ENCODE assay signal across 2 cellular contexts in genomic region chr17:18157354-18157985, GRCh38.
TF ChIP-seq lines count a peak whose summit lies in the region.

No MANE protein-coding gene starts in this region.

TF ChIP-seq in HCT116, 20 proteins besides CTCF, POLR2A, EP300 and RAD21:
- TF ChIP-seq SIN3A (IDR thresholded peaks at IDR 0.05; ENCODE audit: low read depth) (no peak), EZH2phosphoT487 (IDR thresholded peaks at IDR 0.05; ENCODE audit: borderline replicate concordance) (no peak), SP1 (IDR thresholded peaks at IDR 0.05; ENCODE audit: low read depth) (no peak)

TF ChIP-seq in GM12878, 131 proteins besides CTCF, POLR2A, EP300 and RAD21:
- TF ChIP-seq RAD51 (IDR thresholded peaks at IDR 0.05), result peak; percentile 38; the same call in 1 of the 2 replicates
- no peak for TF ChIP-seq SMAD1 (IDR thresholded peaks at IDR 0.05; ENCODE audit: low read depth, partially characterized antibody)
- TF ChIP-seq ATF7 (IDR thresholded peaks at IDR 0.05; ENCODE audit: low read depth), result no peak
- peak; percentile 11 for TF ChIP-seq MEF2B (IDR thresholded peaks at IDR 0.05; ENCODE audit: partially characterized antibody, poor library complexity, severe bottlenecking)
- peak; percentile 70 to 74 for TF ChIP-seq IKZF2 (IDR thresholded peaks at IDR 0.05)
- peak; percentile 53; the same call in 1 of the 2 replicates for TF ChIP-seq IKZF1 (conservative IDR thresholded peaks at IDR 0.05)
- TF ChIP-seq CEBPB (IDR thresholded peaks at IDR 0.05; ENCODE audit: borderline replicate concordance in 1 of 2, low read depth in 2 of 2, low read length in 2 of 2), result no peak
- no peak for TF ChIP-seq ZNF24 (IDR thresholded peaks at IDR 0.05)
- TF ChIP-seq RELB (IDR thresholded peaks at IDR 0.05; ENCODE audit: low read depth), result peak; percentile 57; the same call in 1 of the 2 replicates
- no peak for TF ChIP-seq HCFC1 (IDR thresholded peaks at IDR 0.05; ENCODE audit: low read length)
- no peak for TF ChIP-seq PRDM15 (CRISPR knock-in tag; IDR thresholded peaks at IDR 0.05)
- peak; percentile 72; the same call in 1 of the 2 replicates for TF ChIP-seq ZNF217 (IDR thresholded peaks at IDR 0.05)
- peak; percentile 80 for TF ChIP-seq SMARCA5 (IDR thresholded peaks at IDR 0.05)
- no peak for TF ChIP-seq ZNF622 (IDR thresholded peaks at IDR 0.05)
- TF ChIP-seq SPI1 (IDR thresholded peaks at IDR 0.05; ENCODE audit: borderline replicate concordance, insufficient read depth, low read depth, low read length), result peak; percentile 93
- TF ChIP-seq ATF3 (IDR thresholded peaks at IDR 0.05; ENCODE audit: borderline replicate concordance, extremely low read depth, low read depth, low read length), result no peak
- TF ChIP-seq PAX5 (IDR thresholded peaks at IDR 0.05; ENCODE audit: borderline replicate concordance, low read depth, low read length), result no peak
- 0 out of 2 replicates have a peak, but pooled peaks have one; percentile 8 for TF ChIP-seq RUNX3 (IDR thresholded peaks at IDR 0.05; ENCODE audit: low read length)
